ENCODE assay signal across 8 cellular contexts in genomic region chr6:35258858-35259193, GRCh38. TPM values are rescaled to one million over a fixed set of nuclear protein-coding genes. Genes with fewer than 3 reads are reported as not detected.
DNase-seq lines count a peak whose midpoint lies in the region; ATAC-seq and TF ChIP-seq lines count a peak whose summit lies in the region.

No MANE protein-coding gene starts in this region.

- H3K27ac Mint-ChIP-seq in chondrocyte (ENCODE audit: unreplicated experiment), result peak overlapping the region; percentile 97

- H3K27me3 ChIP-seq in lower lobe of right lung (ENCODE audit: low read depth), result no peaks in the 10 kb centered on the region
- H3K27me3 ChIP-seq in stomach smooth muscle (ENCODE audit: control insufficient read depth in 1 of 2, insufficient read depth in 2 of 2, low read length in 2 of 2), result no peaks in the 10 kb centered on the region

- POLR2A ChIA-PET in OCI-LY7 (lab: Charles Lee), result interaction anchor here (0.7 to 1.0 kb wide), 3 partner anchors 44 to 724 kb away, joined by 3 to 4 read pairs (median 3); no protein-coding TSS in a partner anchor

- no peaks in the 10 kb centered on the region for H4K20me1 ChIP-seq in OCI-LY7 (ENCODE audit: insufficient read depth, low read length)

- peak overlapping the region; percentile 78 to 94 for H3K9ac ChIP-seq in stomach smooth muscle (ENCODE audit: low read length in 2 of 2)

- H3K79me2 ChIP-seq in OCI-LY7 (ENCODE audit: insufficient read depth, low read depth, low read length), result peaks cover 22% of the 10 kb centered on the region; the same call in 1 of the 2 replicates

- CTCF ChIA-PET in OCI-LY7 (lab: Charles Lee; ENCODE audit: unreplicated experiment), result no interaction called here

- peaks cover 32% of the 10 kb centered on the region for H3K4me1 Mint-ChIP-seq in chondrocyte (ENCODE audit: low read depth)

- peaks cover 25% of the 10 kb centered on the region for H3K4me1 ChIP-seq in OCI-LY7 (ENCODE audit: insufficient read depth, low read length, poor library complexity, severe bottlenecking)
- H3K4me1 ChIP-seq in lower lobe of right lung, result peaks cover 30% of the 10 kb centered on the region
- peaks cover 14% of the 10 kb centered on the region for H3K4me1 ChIP-seq in stomach smooth muscle (ENCODE audit: control insufficient read depth, insufficient read depth, low read length)

- ATAC-seq in HG02852 (IDR thresholded peaks at IDR 0.05; ENCODE audit: unreplicated experiment) (peak; percentile 24), lower lobe of right lung (peak in 1 of 2 donors; percentile 21), GM21447 (IDR thresholded peaks at IDR 0.05; ENCODE audit: unreplicated experiment) (no peak)

- intact Hi-C loops in OCI-LY7 (cut with micrococcal nuclease; ENCODE audit: unreplicated experiment) (no loop called here), lower lobe of right lung (cut with DNase I) (no loop called here)

- TF ChIP-seq CTCF in OCI-LY7 (conservative IDR thresholded peaks at IDR 0.05; ENCODE audit: low read length) (peak; percentile 44), chondrocyte (IDR thresholded peaks at IDR 0.05) (peak; percentile 53), lower lobe of right lung (IDR thresholded peaks at IDR 0.05) (no peak)

- H2AFZ ChIP-seq in OCI-LY7 (ENCODE audit: low read length), result peak overlapping the region; percentile 62

- peak overlapping the region; percentile 81 for H3K4me3 ChIP-seq in OCI-LY7 (ENCODE audit: low read depth, low read length, poor library complexity, severe bottlenecking)
- peak overlapping the region; percentile 77 for H3K4me3 ChIP-seq in lower lobe of right lung
- peak overlapping the region; percentile 82 to 98 for H3K4me3 ChIP-seq in stomach smooth muscle (ENCODE audit: low read length in 2 of 2)

- H3K9me3 Mint-ChIP-seq in chondrocyte (ENCODE audit: low read depth), result no peaks in the 10 kb centered on the region

- peak overlapping the region; percentile 63 for H3K27ac ChIP-seq in OCI-LY7 (ENCODE audit: low read depth, low read length, poor library complexity, severe bottlenecking)
- peak overlapping the region; percentile 98 for H3K27ac ChIP-seq in lower lobe of right lung
- peak overlapping the region; percentile 95 for H3K27ac ChIP-seq in stomach smooth muscle (ENCODE audit: low read length)

- H3K9me2 ChIP-seq in OCI-LY7 (ENCODE audit: insufficient read depth, low read length), result no peaks in the 10 kb centered on the region

- BruUV-seq in OCI-LY7 (replicated peaks; lab: Mats Ljungman, UMichigan), result no TSS peak

- DNase-seq in activated CD4-positive, alpha-beta T cell treated with anti-CD3 and anti-CD28 coated beads for 24 hours (ENCODE audit: low read depth in 2 of 2), result peak; percentile 11 to 15
- DNase-seq in activated CD4-positive, alpha-beta T cell treated with anti-CD3 and anti-CD28 coated beads for 1 hour, result no peak
- DNase-seq in OCI-LY7 (ENCODE audit: low spot score), result no peak
- DNase-seq in chondrocyte (ENCODE audit: low spot score), result no peak
- peak; percentile 53 for DNase-seq in lower lobe of right lung

- H3K4me2 ChIP-seq in OCI-LY7 (ENCODE audit: low read length), result peak overlapping the region; percentile 96

- no peaks in the 10 kb centered on the region for H3K27me3 Mint-ChIP-seq in chondrocyte (ENCODE audit: low read depth)

- peak overlapping the region; percentile 95 for H3K4me3 Mint-ChIP-seq in chondrocyte (ENCODE audit: unreplicated experiment)

- H3K9me3 ChIP-seq in OCI-LY7 (ENCODE audit: low read length), result no peaks in the 10 kb centered on the region
- no peaks in the 10 kb centered on the region for H3K9me3 ChIP-seq in lower lobe of right lung
- no peaks in the 10 kb centered on the region for H3K9me3 ChIP-seq in stomach smooth muscle (ENCODE audit: control insufficient read depth in 2 of 2, low read length in 2 of 2)

- H3K36me3 ChIP-seq in OCI-LY7 (ENCODE audit: insufficient read depth, low read length) (no peaks in the 10 kb centered on the region), lower lobe of right lung (no peaks in the 10 kb centered on the region), stomach smooth muscle (ENCODE audit: control insufficient read depth in 2 of 2, insufficient read depth in 2 of 2, low read length in 2 of 2) (no peaks in the 10 kb centered on the region)

- H3K36me3 Mint-ChIP-seq in chondrocyte (ENCODE audit: low read depth), result no peaks in the 10 kb centered on the region

RNA-seq across cellular contexts. Expression of gene ZNF76, which starts 0.7 kb away (rescaled TPM):
- 29.6 and 31.0 TPM in 2 replicates for total RNA-seq in OCI-LY7 (2014; rRNA removed; shearing (Covaris generic))
- total RNA-seq in OCI-LY7 (2022), result 59.5 and 65.4 TPM in 2 replicates
- 20.3 to 28.3 TPM (median 22.1 TPM) in 3 replicates for total RNA-seq in chondrocyte
- total RNA-seq in lower lobe of right lung, result 39.4 TPM

RNA-seq across cellular contexts. Expression of gene DEF6, which starts 38.8 kb away (rescaled TPM):
- 56.8 and 60.0 TPM in 2 replicates for total RNA-seq in OCI-LY7 (2014; rRNA removed; shearing (Covaris generic))
- total RNA-seq in OCI-LY7 (2022) (53.7 and 53.8 TPM in 2 replicates), chondrocyte (0.82 to 1.1 TPM (median 0.82 TPM) in 3 replicates), lower lobe of right lung (21.5 TPM)

RNA-seq across cellular contexts. Expression of gene SCUBE3, which starts 45.1 kb away (rescaled TPM):
- not detected in 2 replicates for total RNA-seq in OCI-LY7 (2014; rRNA removed; shearing (Covaris generic))
- total RNA-seq in OCI-LY7 (2022) (not detected in 2 replicates), chondrocyte (32.7 to 96.6 TPM (median 93.0 TPM) in 3 replicates), lower lobe of right lung (0.56 TPM)

Comparison
In these comparisons a context has a peak if more than half of its experiments do, and no peak if none do; other contexts are left out.
1. DNase-seq: peak in activated CD4-positive, alpha-beta T cell treated with anti-CD3 and anti-CD28 coated beads for 24 hours (2 of 2) and lower lobe of right lung (single experiment); none in activated CD4-positive, alpha-beta T cell treated with anti-CD3 and anti-CD28 coated beads for 1 hour (single experiment), OCI-LY7 (single experiment) and chondrocyte (single experiment).
2. RNA of gene DEF6, which starts 38.8 kb away (total RNA-seq): 53.7 to 60.0 TPM in OCI-LY7 and 21.5 TPM in lower lobe of right lung (single experiment); 0.82 to 1.1 TPM in chondrocyte; every median in the first group is over 10 times any median in the second.
3. RNA of gene SCUBE3, which starts 45.1 kb away (total RNA-seq): 32.7 to 96.6 TPM in chondrocyte; 0.56 TPM in lower lobe of right lung (single experiment) and not detected in OCI-LY7; every median in the first group is over 10 times any median in the second.
4. Peak in every context shown above with its lines, with median percentiles within 50 percentile points of each other: H3K27ac ChIP-seq and H3K4me3 ChIP-seq.